ENCODE assay signal across 7 cellular contexts in genomic region chr1:24955161-24955560, GRCh38. TPM values are rescaled to one million over a fixed set of nuclear protein-coding genes. Genes with fewer than 3 reads are reported as not detected.
DNase-seq lines count a peak whose midpoint lies in the region; ATAC-seq and TF ChIP-seq lines count a peak whose summit lies in the region.

No MANE protein-coding gene starts in this region.

- H3K27me3 Mint-ChIP-seq in nephron progenitor cell (ENCODE audit: low read depth, poor library complexity), result peaks cover 37% of the 10 kb centered on the region

- H3K4me3 ChIP-seq in gastrocnemius medialis, result no peak overlapping the region
- no peak overlapping the region for H3K4me3 ChIP-seq in heart right ventricle

- no peaks in the 10 kb centered on the region for H3K27me3 ChIP-seq in gastrocnemius medialis
- H3K27me3 ChIP-seq in heart right ventricle, result peaks cover 0 to 46% (median 21%) of the 10 kb centered on the region in 7 donors

- no peak for TF ChIP-seq POLR2A in gastrocnemius medialis (IDR thresholded peaks at IDR 0.05)

- no peak overlapping the region for H3K27ac Mint-ChIP-seq in nephron progenitor cell

- H3K9me3 ChIP-seq in gastrocnemius medialis (no peaks in the 10 kb centered on the region), heart right ventricle (no peaks in the 10 kb centered on the region)

- H3K36me3 ChIP-seq in gastrocnemius medialis (no peaks in the 10 kb centered on the region), heart right ventricle (no peaks in the 10 kb centered on the region)

- H3K4me3 Mint-ChIP-seq in nephron progenitor cell, result no peak overlapping the region

- H3K4me1 Mint-ChIP-seq in nephron progenitor cell, result peaks cover 5% of the 10 kb centered on the region

- H3K36me3 Mint-ChIP-seq in nephron progenitor cell (ENCODE audit: low read depth), result no peaks in the 10 kb centered on the region

- H3K9me3 Mint-ChIP-seq in nephron progenitor cell, result no peaks in the 10 kb centered on the region

- H3K27ac ChIP-seq in gastrocnemius medialis, result no peak overlapping the region
- H3K27ac ChIP-seq in heart right ventricle, result no peak overlapping the region

- TF ChIP-seq CTCF in nephron progenitor cell (IDR thresholded peaks at IDR 0.05) (no peak), gastrocnemius medialis (IDR thresholded peaks at IDR 0.05 in 4 of 5, conservative IDR thresholded peaks at IDR 0.05 in 1 of 5) (no peak), heart right ventricle (IDR thresholded peaks at IDR 0.05) (no peak)

- DNase-seq in SIG-M5 (lab: John Stamatoyannopoulos, UW), result peak; percentile 51
- DNase-seq in activated naive CD4-positive, alpha-beta T cell treated with anti-CD3 and anti-CD28 coated beads, Interleukin-2, amount 50 U/mL, for 16 hours, result peak; percentile 70
- DNase-seq in stimulated activated CD4-positive, alpha-beta T cell treated with anti-CD3 and anti-CD28 coated beads, Interleukin-4, amount 100 ng/mL, for 1 hour, result peak; percentile 62
- no peak for DNase-seq in nephron progenitor cell
- DNase-seq in gastrocnemius medialis, result no peak
- no peak for DNase-seq in heart right ventricle

- 70 to 74% methylated on average over 5 of the region's 5 CpGs for WGBS in heart right ventricle, 2 donors

- intact Hi-C loops in gastrocnemius medialis (cut with DNase I; ENCODE audit: low total_unique reads), result no loop called here
- intact Hi-C loops in heart right ventricle (cut with DNase I), result no loop called here

- peak; percentile 54 for ATAC-seq in GM21786 (IDR thresholded peaks at IDR 0.05; ENCODE audit: unreplicated experiment)
- no peak for ATAC-seq in gastrocnemius medialis
- ATAC-seq in heart right ventricle, result no peak

- H3K4me1 ChIP-seq in gastrocnemius medialis (no peaks in the 10 kb centered on the region), heart right ventricle (peaks cover 0 to 14% (median 0%) of the 10 kb centered on the region in 9 donors)

- in situ Hi-C loops in gastrocnemius medialis (cut with MboI; ENCODE audit: low sequenced_read_pairs in 4 of 4), result no loop called here

RNA-seq across cellular contexts. Expression of gene RUNX3, which starts 25.1 kb away (rescaled TPM):
- total RNA-seq in gastrocnemius medialis (1 to 10 TPM in 2 of 4 donors, under 1 TPM in 2; 0.13 to 1.9 (median 0.74) TPM), heart right ventricle (1 to 10 TPM in 2 of 10 donors, under 1 TPM in 8; 0.15 to 5.9 (median 0.40) TPM)
- under 1 TPM; 0.07 to 0.35 TPM for polyA plus RNA-seq in heart right ventricle

Comparison
In these comparisons a context has a peak if more than half of its experiments do, and no peak if none do; other contexts are left out.
1. DNase-seq: peak in SIG-M5 (single experiment), activated naive CD4-positive, alpha-beta T cell treated with anti-CD3 and anti-CD28 coated beads, Interleukin-2, amount 50 U/mL, for 16 hours (single experiment) and stimulated activated CD4-positive, alpha-beta T cell treated with anti-CD3 and anti-CD28 coated beads, Interleukin-4, amount 100 ng/mL, for 1 hour (single experiment); none in nephron progenitor cell (single experiment), gastrocnemius medialis (0 of 2) and heart right ventricle (0 of 2).